In the genomic region with DNA sequence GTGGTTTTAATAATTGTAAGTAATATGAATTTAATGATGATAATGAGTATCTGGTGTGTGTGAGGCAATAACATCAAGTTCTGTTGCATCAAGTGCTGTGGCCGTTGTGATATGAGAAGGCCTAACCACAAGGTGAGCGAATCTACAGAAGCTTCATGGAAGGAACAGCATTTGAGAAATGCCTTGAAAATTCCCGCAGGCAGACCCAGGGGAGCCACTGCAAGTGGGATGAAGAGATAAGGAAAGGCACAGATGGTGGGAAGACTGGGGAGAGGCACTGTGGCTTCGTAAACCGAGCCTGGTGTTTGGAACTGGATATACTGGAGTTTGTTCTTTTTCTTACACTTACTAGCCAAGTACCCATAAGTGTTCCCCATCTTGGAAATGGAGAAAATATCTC, we compare ENCODE assay signal across 12 cellular contexts.
DNase-seq lines count a peak whose midpoint lies in the region; ATAC-seq, FAIRE-seq and TF ChIP-seq lines count a peak whose summit lies in the region.
"Had no signal": no experiment of that assay in that cellular context is flagged by ENCODE, and none has a peak within 500 bp of the region (broad histone marks: within the 10 kb centered on the region; RNA-seq: fewer than 3 reads in every experiment).

No MANE protein-coding gene starts in this region.

- DNase-seq in D721Med (ENCODE audit: insufficient read length, low spot score), result no peak
- peak; percentile 40 for DNase-seq in SK-MEL-5 (ENCODE audit: low read depth, low spot score)
- no peak for DNase-seq in nephron progenitor cell
- no peak for DNase-seq in cerebellar nuclear complex (lab: John Stamatoyannopoulos, UW)
- DNase-seq in activated CD4-positive, alpha-beta T cell treated with anti-CD3 and anti-CD28 coated beads for 36 hours, result no peak
- DNase-seq: CD4-positive, alpha-beta T cell; NCI-H1092 treated with DMSO at 0.1 percent for 48 hours; NCI-H187 had no signal

- intact Hi-C loops in activated CD4-positive, alpha-beta T cell treated with anti-CD3 and anti-CD28 coated beads for 36 hours (cut with DNase I, micrococcal nuclease), result no loop called here

- no peak overlapping the region for H3K4me3 ChIP-seq in HEK293 (ENCODE audit: low read depth, low read length)
- H3K4me3 ChIP-seq: K562 had no signal

- no peak overlapping the region for H3K4me3 Mint-ChIP-seq in nephron progenitor cell
- H3K4me3 Mint-ChIP-seq in activated CD4-positive, alpha-beta T cell treated with anti-CD3 and anti-CD28 coated beads for 36 hours, result no peak overlapping the region
- H3K4me3 Mint-ChIP-seq: B cell; CD4-positive, alpha-beta T cell had no signal

- POLR2A ChIA-PET in HEK293 (lab: Yijun Ruan, JAX), result no interaction called here
- POLR2A ChIA-PET in activated CD4-positive, alpha-beta T cell treated with anti-CD3 and anti-CD28 coated beads for 36 hours (lab: Charles Lee), result no interaction called here

- H3K27me3 Mint-ChIP-seq in nephron progenitor cell (ENCODE audit: low read depth, poor library complexity), result peaks cover 11% of the 10 kb centered on the region
- no peaks in the 10 kb centered on the region for H3K27me3 Mint-ChIP-seq in activated CD4-positive, alpha-beta T cell treated with anti-CD3 and anti-CD28 coated beads for 36 hours
- H3K27me3 Mint-ChIP-seq: B cell; CD4-positive, alpha-beta T cell had no signal

- H3K4me1 ChIP-seq in HEK293 (ENCODE audit: control insufficient read depth, insufficient read depth, low read length), result peaks cover 7% of the 10 kb centered on the region; the same call in 1 of the 2 replicates

- H3K36me3 Mint-ChIP-seq in nephron progenitor cell (ENCODE audit: low read depth), result peaks cover 18% of the 10 kb centered on the region
- H3K36me3 Mint-ChIP-seq in activated CD4-positive, alpha-beta T cell treated with anti-CD3 and anti-CD28 coated beads for 36 hours (ENCODE audit: low read depth), result no peaks in the 10 kb centered on the region

- H3K9me3 ChIP-seq in HEK293 (ENCODE audit: control insufficient read depth, insufficient read depth, low read depth, low read length), result no peaks in the 10 kb centered on the region

- peaks cover 36% of the 10 kb centered on the region for H3K4me1 Mint-ChIP-seq in nephron progenitor cell
- peaks cover 3% of the 10 kb centered on the region for H3K4me1 Mint-ChIP-seq in activated CD4-positive, alpha-beta T cell treated with anti-CD3 and anti-CD28 coated beads for 36 hours
- H3K4me1 Mint-ChIP-seq: B cell had no signal

- no peaks in the 10 kb centered on the region for H3K36me3 ChIP-seq in HEK293 (ENCODE audit: control insufficient read depth in 2 of 2, insufficient read depth in 1 of 2, low read length in 2 of 2)

- H3K27ac Mint-ChIP-seq in nephron progenitor cell, result peak overlapping the region; percentile 65
- no peak overlapping the region for H3K27ac Mint-ChIP-seq in activated CD4-positive, alpha-beta T cell treated with anti-CD3 and anti-CD28 coated beads for 36 hours
- H3K27ac Mint-ChIP-seq: B cell; CD4-positive, alpha-beta T cell had no signal

- in situ Hi-C loops in SK-MEL-5 (cut with HindIII; ENCODE audit: low pct_unique_long_range_greater_than_20kb, low sequenced_read_pairs), result no loop called here

- H3K9me3 Mint-ChIP-seq in nephron progenitor cell, result peaks cover 25% of the 10 kb centered on the region
- H3K9me3 Mint-ChIP-seq in activated CD4-positive, alpha-beta T cell treated with anti-CD3 and anti-CD28 coated beads for 36 hours (ENCODE audit: low read depth), result no peaks in the 10 kb centered on the region

- CTCF ChIA-PET in HEK293 (lab: Yijun Ruan, JAX), result no interaction called here
- CTCF ChIA-PET in activated CD4-positive, alpha-beta T cell treated with anti-CD3 and anti-CD28 coated beads for 36 hours (lab: Charles Lee), result no interaction called here

- no peak overlapping the region for H3K27ac ChIP-seq in HEK293 (ENCODE audit: extremely low read depth, low read depth, low read length)

- no peak for TF ChIP-seq CTCF in D721Med (IDR thresholded peaks at IDR 0.05; ENCODE audit: insufficient read depth, missing control alignments)
- no peak for TF ChIP-seq CTCF in HEK293 (tag by site-specific recombination; IDR thresholded peaks at IDR 0.05)
- TF ChIP-seq CTCF in nephron progenitor cell (IDR thresholded peaks at IDR 0.05), result no peak

- ATAC-seq in HG03460 (IDR thresholded peaks at IDR 0.05; ENCODE audit: unreplicated experiment), result no peak
- ATAC-seq in activated CD4-positive, alpha-beta T cell treated with anti-CD3 and anti-CD28 coated beads for 36 hours, result no peak
- ATAC-seq: K562 had no signal

- FAIRE-seq in D721Med (lab: Jason Lieb, UNC), result peak; percentile 91
- FAIRE-seq: K562 had no signal

TF ChIP-seq in HEK293, 187 proteins besides CTCF, POLR2A, EP300 and RAD21:
- TF ChIP-seq EGR2 (tag by site-specific recombination; IDR thresholded peaks at IDR 0.05; ENCODE audit: low read depth) (peak; percentile 25; the same call in 1 of the 2 replicates), ZNF16 (tag by site-specific recombination; IDR thresholded peaks at IDR 0.05; ENCODE audit: low read depth) (no peak), ZFHX2 (tag by site-specific recombination; conservative IDR thresholded peaks at IDR 0.05) (0 out of 2 replicates have a peak, but pooled peaks have one; percentile 21), ZIC2 (tag by site-specific recombination; IDR thresholded peaks at IDR 0.05) (peak; percentile 40)
